11 cellular contexts compared by ENCODE assay signal in genomic region chr3:169699536-169700050, GRCh38. TPM values are rescaled to one million over a fixed set of nuclear protein-coding genes. Genes with fewer than 3 reads are reported as not detected.
A peak's percentile ranks its signal among the peaks of the same experiment; 100 is the strongest.
DNase-seq lines count a peak whose midpoint lies in the region; TF ChIP-seq lines count a peak whose summit lies in the region.
"Had no signal": no experiment of that assay in that cellular context is flagged by ENCODE, and none has a peak within 500 bp of the region (broad histone marks: within the 10 kb centered on the region; RNA-seq: fewer than 3 reads in every experiment).

No MANE protein-coding gene starts in this region.

- intact Hi-C loops in stomach (cut with DNase I; ENCODE audit: low total_unique reads): no loop called here
- intact Hi-C loops in Caco-2 (cut with micrococcal nuclease; ENCODE audit: unreplicated experiment): no loop called here

- DNase-seq in LNCaP clone FGC (ENCODE audit: low read depth): peak; percentile 64
- DNase-seq in dermis blood vessel endothelial cell: peak; percentile 52
- DNase-seq in stomach: no peak
- DNase-seq in NCI-H748 treated with DMSO at 0.1 percent for 48 hours (lab: John Stamatoyannopoulos, UW): no peak
- DNase-seq in activated CD8-positive, alpha-beta memory T cell treated with anti-CD3 and anti-CD28 coated beads for 24 hours: no peak
- no peak for DNase-seq in Caco-2
- DNase-seq in NOMO-1 treated with dmso at 0.1 percent for 144 hours (lab: John Stamatoyannopoulos, UW; ENCODE audit: unreplicated experiment): no peak
- DNase-seq: activated naive CD4-positive, alpha-beta T cell treated with anti-CD3 and anti-CD28 coated beads for 36 hours; naive B cell; NCI-H1048 had no signal

- no peaks in the 10 kb centered on the region for H3K36me3 ChIP-seq in liver (ENCODE audit: control insufficient read depth in 4 of 4, insufficient read depth in 3 of 4, low read depth in 1 of 4, low read length in 3 of 4)
- no peaks in the 10 kb centered on the region for H3K36me3 ChIP-seq in stomach
- H3K36me3 ChIP-seq in Caco-2 (ENCODE audit: control insufficient read depth, insufficient read depth, low read length): no peaks in the 10 kb centered on the region

- no peak for TF ChIP-seq POLR2A in stomach (IDR thresholded peaks at IDR 0.05)

- no peaks in the 10 kb centered on the region for H3K9me3 Mint-ChIP-seq in Caco-2 (ENCODE audit: unreplicated experiment)
- H3K9me3 Mint-ChIP-seq: activated naive CD4-positive, alpha-beta T cell treated with anti-CD3 and anti-CD28 coated beads for 36 hours had no signal

- H3K4me3 ChIP-seq in LNCaP clone FGC (ENCODE audit: low read depth, low read length) (no peak overlapping the region), liver (ENCODE audit: low read depth in 1 of 3, low read length in 3 of 3) (no peak overlapping the region), stomach (no peak overlapping the region), Caco-2 (ENCODE audit: low read depth, low read length) (no peak overlapping the region)

- H3K36me3 Mint-ChIP-seq in Caco-2 (ENCODE audit: insufficient read depth, unreplicated experiment): no peaks in the 10 kb centered on the region
- H3K36me3 Mint-ChIP-seq: naive B cell had no signal

- H3K4me3 Mint-ChIP-seq in Caco-2 (ENCODE audit: unreplicated experiment): no peak overlapping the region
- H3K4me3 Mint-ChIP-seq: activated naive CD4-positive, alpha-beta T cell treated with anti-CD3 and anti-CD28 coated beads for 36 hours; naive B cell had no signal

- H3K9me3 ChIP-seq in liver (ENCODE audit: control insufficient read depth in 4 of 4, low read length in 3 of 4): no peaks in the 10 kb centered on the region
- no peaks in the 10 kb centered on the region for H3K9me3 ChIP-seq in stomach
- H3K9me3 ChIP-seq in Caco-2: no peaks in the 10 kb centered on the region; the same call in 1 of the 2 replicates

- CTCF ChIA-PET in Caco-2 (lab: Charles Lee): no interaction called here

- H3K9ac ChIP-seq in liver (ENCODE audit: low read depth in 1 of 2, low read length in 2 of 2): no peak overlapping the region

- no peak for TF ChIP-seq RAD21 in liver (IDR thresholded peaks at IDR 0.05)

- no peak for TF ChIP-seq CTCF in LNCaP clone FGC (IDR thresholded peaks at IDR 0.05; ENCODE audit: control insufficient read depth, extremely low read depth, insufficient read depth)
- TF ChIP-seq CTCF in liver (IDR thresholded peaks at IDR 0.05; ENCODE audit: low read depth, low read length, missing input control): no peak
- TF ChIP-seq CTCF in stomach (IDR thresholded peaks at IDR 0.05): no peak
- TF ChIP-seq CTCF in Caco-2 (IDR thresholded peaks at IDR 0.05; ENCODE audit: insufficient read depth in 1 of 2, low read depth in 1 of 2, low read length in 1 of 2, severe bottlenecking in 1 of 2, unreplicated experiment in 1 of 2): no peak

- POLR2A ChIA-PET in Caco-2 (lab: Charles Lee): no interaction called here

- H3K4me1 ChIP-seq in liver (ENCODE audit: control insufficient read depth in 4 of 4, insufficient read depth in 4 of 4, low read length in 3 of 4): no peaks in the 10 kb centered on the region
- H3K4me1 ChIP-seq in stomach: peaks cover 0 to 24% (median 12%) of the 10 kb centered on the region in 4 donors
- no peaks in the 10 kb centered on the region for H3K4me1 ChIP-seq in Caco-2

- no peak overlapping the region for H3K27ac Mint-ChIP-seq in Caco-2 (ENCODE audit: unreplicated experiment)
- H3K27ac Mint-ChIP-seq: activated naive CD4-positive, alpha-beta T cell treated with anti-CD3 and anti-CD28 coated beads for 36 hours had no signal

- H3K27ac ChIP-seq in liver (ENCODE audit: low read depth in 1 of 2, low read length in 2 of 2) (no peak overlapping the region), stomach (peak overlapping the region in 2 of 5 donors; percentile 54 to 73)

- WGBS in liver: 29% methylated on average over 8 of the region's 8 CpGs
- WGBS in stomach, 5 donors: 26 to 59% (median 48%) methylated on average over 8 of the region's 8 CpGs

- H3K27me3 ChIP-seq in liver (ENCODE audit: control insufficient read depth in 4 of 4, insufficient read depth in 4 of 4, low read length in 3 of 4) (peaks cover 0 to 13% (median 0%) of the 10 kb centered on the region in 4 donors), stomach (no peaks in the 10 kb centered on the region), Caco-2 (replicated peaks; ENCODE audit: control insufficient read depth, insufficient read depth, low read length) (no peaks in the 10 kb centered on the region)

- no TSS peak for BruUV-seq in Caco-2 (replicated peaks; lab: Mats Ljungman, UMichigan)

- H3K4me1 Mint-ChIP-seq in Caco-2 (ENCODE audit: low read depth, unreplicated experiment): no peaks in the 10 kb centered on the region
- H3K4me1 Mint-ChIP-seq: naive B cell had no signal

- TF ChIP-seq EP300 in stomach (IDR thresholded peaks at IDR 0.05): peak; percentile 72

- peaks cover 22% of the 10 kb centered on the region for H3K27me3 Mint-ChIP-seq in Caco-2 (ENCODE audit: insufficient read depth, unreplicated experiment)

TF ChIP-seq in liver, 16 proteins besides CTCF, POLR2A, EP300 and RAD21:
- peak; percentile 87 for TF ChIP-seq NR2F2 (IDR thresholded peaks at IDR 0.05)
- TF ChIP-seq FOXA2 (IDR thresholded peaks at IDR 0.05): no peak
- no peak for TF ChIP-seq RXRA (IDR thresholded peaks at IDR 0.05)
- no peak for TF ChIP-seq SP1 (IDR thresholded peaks at IDR 0.05)

RNA-seq across cellular contexts. Expression of gene MECOM, which starts 36.1 kb away (rescaled TPM):
- total RNA-seq in dermis blood vessel endothelial cell (54.3 and 76.4 TPM in 2 replicates), liver (1 to 10 TPM; 2.6 to 2.7 TPM), stomach (100 to 1,000 TPM in 4 of 5 donors, 10 to 100 TPM in 1; 35.3 to 379 (median 246) TPM), Caco-2 (2022) (27.0 and 27.6 TPM in 2 replicates)
- polyA plus RNA-seq in liver (1 to 10 TPM in 1 of 2 donors, under 1 TPM in 1; 0.73 to 1.4 TPM), stomach (10 to 100 TPM; 28.6 to 45.9 (median 39.1) TPM)
- total RNA-seq: activated naive CD4-positive, alpha-beta T cell treated with anti-CD3 and anti-CD28 coated beads for 36 hours had no signal

Comparison
In these comparisons a context has a peak if more than half of its experiments do, and no peak if none do; other contexts are left out.
1. DNase-seq: peak in LNCaP clone FGC (single experiment) and dermis blood vessel endothelial cell (single experiment); none in stomach (single experiment), NCI-H748 treated with DMSO at 0.1 percent for 48 hours (single experiment), activated CD8-positive, alpha-beta memory T cell treated with anti-CD3 and anti-CD28 coated beads for 24 hours (single experiment), Caco-2 (0 of 2) and NOMO-1 treated with dmso at 0.1 percent for 144 hours (single experiment).